Comparison of ENCODE assay signal across 8 cellular contexts in the genomic region with DNA sequence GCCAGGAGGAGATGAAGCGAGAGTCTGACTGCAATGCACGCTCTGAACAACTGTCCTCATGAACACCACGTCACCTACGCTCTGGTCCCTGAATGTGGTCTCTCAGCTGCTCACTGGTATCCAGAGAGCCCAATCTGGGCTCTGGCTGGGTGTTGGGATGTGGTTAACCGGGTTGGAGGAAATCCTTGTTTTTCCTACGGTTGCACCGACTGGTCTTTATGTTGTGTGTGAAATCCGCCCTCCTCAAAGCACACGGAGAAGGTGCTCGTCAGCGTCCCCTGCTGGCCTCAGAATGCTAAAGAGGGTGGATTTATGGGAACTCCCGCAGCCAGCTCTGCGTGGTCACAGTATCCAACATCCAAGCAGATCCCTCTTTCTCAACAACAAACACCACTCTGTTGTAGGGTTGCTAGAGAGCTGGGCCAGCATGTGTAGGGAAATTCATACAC. TPM values are rescaled to one million over a fixed set of nuclear protein-coding genes. Genes with fewer than 3 reads are reported as not detected.
DNase-seq lines count a peak whose midpoint lies in the region; ATAC-seq, FAIRE-seq and TF ChIP-seq lines count a peak whose summit lies in the region.

No MANE protein-coding gene starts in this region.

- ATAC-seq in HG03025 (IDR thresholded peaks at IDR 0.05; ENCODE audit: low FRiP score, unreplicated experiment), result no peak
- no peak for ATAC-seq in GM21390 (IDR thresholded peaks at IDR 0.05; ENCODE audit: unreplicated experiment)

- TF ChIP-seq RAD21 in Ishikawa (IDR thresholded peaks at IDR 0.05; ENCODE audit: low read depth), result peak; percentile 77

- TF ChIP-seq CTCF in D721Med (IDR thresholded peaks at IDR 0.05; ENCODE audit: insufficient read depth, missing control alignments) (peak; percentile 73), epithelial cell of proximal tubule (conservative IDR thresholded peaks at IDR 0.05; ENCODE audit: low read depth, low read length) (peak; percentile 73)

- H3K4me3 ChIP-seq in epithelial cell of proximal tubule (ENCODE audit: low read depth, low read length), result no peak overlapping the region

- no peak for FAIRE-seq in D721Med (lab: Jason Lieb, UNC)

- DNase-seq in D721Med (ENCODE audit: insufficient read length, low spot score) (no peak), UCSD-AML1 (lab: John Stamatoyannopoulos, UW; ENCODE audit: unreplicated experiment) (peak; percentile 78), epithelial cell of proximal tubule (ENCODE audit: low read depth) (no peak), NCI-H2107 (lab: John Stamatoyannopoulos, UW) (no peak)
- DNase-seq in stimulated activated CD4-positive, alpha-beta T cell treated with anti-CD3 and anti-CD28 coated beads, Interleukin-15, amount 100 ng/mL, for 48 hours (ENCODE audit: low read depth in 2 of 2), result peak; percentile 4 to 22

- TF ChIP-seq EP300 in Ishikawa (IDR thresholded peaks at IDR 0.05; ENCODE audit: borderline replicate concordance), result no peak

TF ChIP-seq in Ishikawa, 13 proteins besides CTCF, POLR2A, EP300 and RAD21:
- TF ChIP-seq NFIC (IDR thresholded peaks at IDR 0.05) (no peak), EGR1 (IDR thresholded peaks at IDR 0.05) (no peak), YY1 (IDR thresholded peaks at IDR 0.05; ENCODE audit: low read depth) (no peak), ZBTB7A (IDR thresholded peaks at IDR 0.05; ENCODE audit: low read depth) (no peak), TAF1 (IDR thresholded peaks at IDR 0.05; ENCODE audit: low read depth) (no peak), CEBPB (IDR thresholded peaks at IDR 0.05) (no peak), TEAD4 (IDR thresholded peaks at IDR 0.05) (no peak), FOXM1 (IDR thresholded peaks at IDR 0.05; ENCODE audit: borderline replicate concordance, low read depth) (no peak), CREB1 (IDR thresholded peaks at IDR 0.05; ENCODE audit: low read depth) (no peak), TCF12 (IDR thresholded peaks at IDR 0.05; ENCODE audit: low read depth) (no peak)
- TF ChIP-seq, protein P1, sequence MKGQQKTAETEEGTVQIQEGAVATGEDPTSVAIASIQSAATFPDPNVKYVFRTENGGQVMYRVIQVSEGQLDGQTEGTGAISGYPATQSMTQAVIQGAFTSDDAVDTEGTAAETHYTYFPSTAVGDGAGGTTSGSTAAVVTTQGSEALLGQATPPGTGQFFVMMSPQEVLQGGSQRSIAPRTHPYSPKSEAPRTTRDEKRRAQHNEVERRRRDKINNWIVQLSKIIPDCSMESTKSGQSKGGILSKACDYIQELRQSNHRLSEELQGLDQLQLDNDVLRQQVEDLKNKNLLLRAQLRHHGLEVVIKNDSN (IDR thresholded peaks at IDR 0.05), result no peak
- TF ChIP-seq, protein P2, sequence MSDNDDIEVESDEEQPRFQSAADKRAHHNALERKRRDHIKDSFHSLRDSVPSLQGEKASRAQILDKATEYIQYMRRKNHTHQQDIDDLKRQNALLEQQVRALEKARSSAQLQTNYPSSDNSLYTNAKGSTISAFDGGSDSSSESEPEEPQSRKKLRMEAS (IDR thresholded peaks at IDR 0.05), result no peak
- TF ChIP-seq, protein P3, sequence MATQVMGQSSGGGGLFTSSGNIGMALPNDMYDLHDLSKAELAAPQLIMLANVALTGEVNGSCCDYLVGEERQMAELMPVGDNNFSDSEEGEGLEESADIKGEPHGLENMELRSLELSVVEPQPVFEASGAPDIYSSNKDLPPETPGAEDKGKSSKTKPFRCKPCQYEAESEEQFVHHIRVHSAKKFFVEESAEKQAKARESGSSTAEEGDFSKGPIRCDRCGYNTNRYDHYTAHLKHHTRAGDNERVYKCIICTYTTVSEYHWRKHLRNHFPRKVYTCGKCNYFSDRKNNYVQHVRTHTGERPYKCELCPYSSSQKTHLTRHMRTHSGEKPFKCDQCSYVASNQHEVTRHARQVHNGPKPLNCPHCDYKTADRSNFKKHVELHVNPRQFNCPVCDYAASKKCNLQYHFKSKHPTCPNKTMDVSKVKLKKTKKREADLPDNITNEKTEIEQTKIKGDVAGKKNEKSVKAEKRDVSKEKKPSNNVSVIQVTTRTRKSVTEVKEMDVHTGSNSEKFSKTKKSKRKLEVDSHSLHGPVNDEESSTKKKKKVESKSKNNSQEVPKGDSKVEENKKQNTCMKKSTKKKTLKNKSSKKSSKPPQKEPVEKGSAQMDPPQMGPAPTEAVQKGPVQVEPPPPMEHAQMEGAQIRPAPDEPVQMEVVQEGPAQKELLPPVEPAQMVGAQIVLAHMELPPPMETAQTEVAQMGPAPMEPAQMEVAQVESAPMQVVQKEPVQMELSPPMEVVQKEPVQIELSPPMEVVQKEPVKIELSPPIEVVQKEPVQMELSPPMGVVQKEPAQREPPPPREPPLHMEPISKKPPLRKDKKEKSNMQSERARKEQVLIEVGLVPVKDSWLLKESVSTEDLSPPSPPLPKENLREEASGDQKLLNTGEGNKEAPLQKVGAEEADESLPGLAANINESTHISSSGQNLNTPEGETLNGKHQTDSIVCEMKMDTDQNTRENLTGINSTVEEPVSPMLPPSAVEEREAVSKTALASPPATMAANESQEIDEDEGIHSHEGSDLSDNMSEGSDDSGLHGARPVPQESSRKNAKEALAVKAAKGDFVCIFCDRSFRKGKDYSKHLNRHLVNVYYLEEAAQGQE (IDR thresholded peaks at IDR 0.05; ENCODE audit: low read depth), result no peak

RNA-seq across cellular contexts. Expression of a gene that starts 51.8 kb away (rescaled TPM):
- total RNA-seq in epithelial cell of proximal tubule, result 2.7 and 5.9 TPM in 2 replicates

Comparison
In these comparisons a context has a peak if more than half of its experiments do, and no peak if none do; other contexts are left out.
1. DNase-seq: peak in UCSD-AML1 (single experiment) and stimulated activated CD4-positive, alpha-beta T cell treated with anti-CD3 and anti-CD28 coated beads, Interleukin-15, amount 100 ng/mL, for 48 hours (2 of 2); none in D721Med (single experiment), epithelial cell of proximal tubule (single experiment) and NCI-H2107 (single experiment).